Comparison of ENCODE assay signal across 25 cellular contexts in the genomic region with DNA sequence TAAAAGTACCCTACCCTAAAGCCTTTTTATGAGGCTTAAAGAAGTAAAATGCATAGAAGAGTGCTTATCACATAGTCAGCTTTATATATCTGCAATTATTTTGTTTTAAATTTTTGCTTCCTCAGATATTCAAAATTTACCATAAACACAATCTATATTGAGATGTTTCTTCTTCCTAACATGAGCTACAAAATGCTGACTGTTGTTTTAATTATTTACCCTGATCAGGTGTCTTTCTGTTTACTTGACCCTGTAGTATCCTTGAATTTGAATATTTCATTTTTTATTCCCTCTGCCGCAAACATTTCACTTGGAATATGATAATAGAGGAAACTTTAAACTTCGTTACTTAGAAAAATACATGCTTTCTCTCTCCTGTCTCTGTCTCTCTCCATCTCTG.
"Had no signal": no experiment of that assay in that cellular context is flagged by ENCODE, and none has a peak within 500 bp of the region (broad histone marks: within the 10 kb centered on the region; RNA-seq: fewer than 3 reads in every experiment).

No MANE protein-coding gene starts in this region.

- H3K36me3 ChIP-seq: colonic mucosa, esophagus squamous epithelium, gastrocnemius medialis, heart right ventricle, left lung, lower lobe of right lung had no signal

- H3K27me3 ChIP-seq: colonic mucosa, esophagus squamous epithelium, gastrocnemius medialis, heart right ventricle, left lung had no signal

- DNase-seq: colonic mucosa; cortex of kidney; effector CD8-positive, alpha-beta T cell; effector memory CD8-positive, alpha-beta T cell; endodermal cell; erythroblast; esophagus squamous epithelium; foreskin fibroblast; foreskin melanocyte; gastrocnemius medialis; glutamatergic neuron; head of caudate nucleus; heart right ventricle; hippocampal formation; left cardiac atrium; left lung; left ventricle myocardium superior; lower lobe of right lung; mesenchymal stem cell; mucosa of descending colon; naive B cell had no signal

- H3K4me3 ChIP-seq: colonic mucosa, esophagus squamous epithelium, gastrocnemius medialis, heart right ventricle, left lung, lower lobe of right lung, mucosa of descending colon had no signal

- ATAC-seq: effector memory CD8-positive, alpha-beta T cell; esophagus mucosa; gastrocnemius medialis; heart right ventricle; left cardiac atrium; left lung; left ventricle myocardium superior; lower lobe of right lung; mucosa of descending colon had no signal

- FAIRE-seq: endometrium, islet of Langerhans had no signal

- H3K27ac ChIP-seq: colonic mucosa, epithelial cell of prostate, esophagus squamous epithelium, gastrocnemius medialis, heart right ventricle, left lung, lower lobe of right lung had no signal

- H3K9me3 ChIP-seq: colonic mucosa, esophagus squamous epithelium, gastrocnemius medialis, lower lobe of right lung, mucosa of descending colon had no signal

- H3K4me1 ChIP-seq: colonic mucosa, esophagus squamous epithelium, gastrocnemius medialis, heart right ventricle, left lung, lower lobe of right lung had no signal
